Comparison of ENCODE assay signal across 16 cellular contexts in genomic region chrX:153922286-153922573, GRCh38. TPM values are rescaled to one million over a fixed set of nuclear protein-coding genes. Genes with fewer than 3 reads are reported as not detected.
DNase-seq lines count a peak whose midpoint lies in the region; ATAC-seq and TF ChIP-seq lines count a peak whose summit lies in the region.
"Had no signal": no experiment of that assay in that cellular context is flagged by ENCODE, and none has a peak within 500 bp of the region (broad histone marks: within the 10 kb centered on the region; RNA-seq: fewer than 3 reads in every experiment).

No MANE protein-coding gene starts in this region.

- ATAC-seq in CD4-positive, CD25-positive, alpha-beta regulatory T cell (ENCODE audit: low read depth in 2 of 2), result no peak
- ATAC-seq in naive thymus-derived CD4-positive, alpha-beta T cell, result no peak
- ATAC-seq in HG02678 (IDR thresholded peaks at IDR 0.05; ENCODE audit: unreplicated experiment), result no peak

- H3K4me3 ChIP-seq in BE2C (ENCODE audit: low read depth, low read length) (peak overlapping the region; percentile 45), MM.1S (ENCODE audit: low read length) (no peak overlapping the region)
- H3K4me3 ChIP-seq in CD4-positive, CD25-positive, alpha-beta regulatory T cell (ENCODE audit: low read depth, low read length), result peak overlapping the region; percentile 48
- peak overlapping the region; percentile 47 for H3K4me3 ChIP-seq in naive thymus-derived CD4-positive, alpha-beta T cell (ENCODE audit: low read length)
- H3K4me3 ChIP-seq: cardiac muscle cell, lung had no signal

- no peak overlapping the region for H2AFZ ChIP-seq in MM.1S (ENCODE audit: low read length)

- no peak overlapping the region for H3K4me2 ChIP-seq in MM.1S (ENCODE audit: low read depth, low read length)

- POLR2A ChIA-PET in naive thymus-derived CD4-positive, alpha-beta T cell (lab: Charles Lee), result interaction anchor here (0.6 to 17.4 kb wide), 4 partner anchors 12 to 47 kb away, joined by 3 to 384 read pairs (median 119); partner anchors contain the start of genes HCFC1, NAA10, RENBP and TMEM187

- TF ChIP-seq CTCF in BE2C (IDR thresholded peaks at IDR 0.05; ENCODE audit: low read depth, low read length) (no peak), MM.1S (IDR thresholded peaks at IDR 0.05; ENCODE audit: low read length) (no peak)

- intact Hi-C loops in activated T-helper 1 cell treated with anti-CD3 and anti-CD28 coated beads, Interleukin-12 subunit alpha, Interleukin-12 subunit beta, Interleukin-2, Interleukin-4 antibody, amounts not matched to agents 30 ng/mL and 10 ng/mL and 1 ng/mL, durations not matched to agents 14 hours and 24 hours and 36 hours (cut with micrococcal nuclease), result loop anchor here (10.0 kb wide), 1 partner anchor 473 kb away; the partner anchor contains the start of gene RPL10
- intact Hi-C loops in naive thymus-derived CD4-positive, alpha-beta T cell (cut with micrococcal nuclease), result loop anchor here in 1 of 2 donors (10.0 kb wide), 1 partner anchor 573 kb away; the partner anchor contains the start of gene SLC10A3

- H3K9me3 ChIP-seq in BE2C, result no peaks in the 10 kb centered on the region
- H3K9me3 ChIP-seq in CD4-positive, CD25-positive, alpha-beta regulatory T cell (ENCODE audit: control insufficient read depth in 2 of 2, low read length in 2 of 2), result no peaks in the 10 kb centered on the region
- no peaks in the 10 kb centered on the region for H3K9me3 ChIP-seq in naive thymus-derived CD4-positive, alpha-beta T cell (ENCODE audit: control insufficient read depth in 2 of 3, low read length in 3 of 3)
- no peaks in the 10 kb centered on the region for H3K9me3 ChIP-seq in MM.1S (replicated peaks; ENCODE audit: insufficient read depth, low read length)

- H3K79me2 ChIP-seq in MM.1S (ENCODE audit: low read length), result peaks cover 42% of the 10 kb centered on the region

- H3K9me2 ChIP-seq in MM.1S (replicated peaks; ENCODE audit: insufficient read depth, low read length), result no peaks in the 10 kb centered on the region

- peaks cover 4% of the 10 kb centered on the region for H3K27me3 Mint-ChIP-seq in CD4-positive, CD25-positive, alpha-beta regulatory T cell
- no peaks in the 10 kb centered on the region for H3K27me3 Mint-ChIP-seq in activated T-helper 1 cell treated with anti-CD3 and anti-CD28 coated beads, Interleukin-12 subunit alpha, Interleukin-12 subunit beta, Interleukin-2, Interleukin-4 antibody, amounts not matched to agents 30 ng/mL and 10 ng/mL and 1 ng/mL, durations not matched to agents 14 hours and 24 hours and 36 hours (ENCODE audit: insufficient read depth)
- no peaks in the 10 kb centered on the region for H3K27me3 Mint-ChIP-seq in naive thymus-derived CD4-positive, alpha-beta T cell

- H3K4me1 ChIP-seq in BE2C (peaks cover 38% of the 10 kb centered on the region), MM.1S (ENCODE audit: low read length) (0 out of 2 replicates have a peak, but pooled peaks cover 4% of the 10 kb centered on the region)
- H3K4me1 ChIP-seq in CD4-positive, CD25-positive, alpha-beta regulatory T cell (ENCODE audit: control insufficient read depth, insufficient read depth, low read length, poor library complexity, severe bottlenecking), result peaks cover 60% of the 10 kb centered on the region
- peaks cover 16 to 19% of the 10 kb centered on the region in 2 donors for H3K4me1 ChIP-seq in naive thymus-derived CD4-positive, alpha-beta T cell (ENCODE audit: control insufficient read depth in 2 of 2, insufficient read depth in 2 of 2, low read length in 2 of 2)

- peaks cover 4% of the 10 kb centered on the region for H3K36me3 Mint-ChIP-seq in CD4-positive, CD25-positive, alpha-beta regulatory T cell
- H3K36me3 Mint-ChIP-seq in activated T-helper 1 cell treated with anti-CD3 and anti-CD28 coated beads, Interleukin-12 subunit alpha, Interleukin-12 subunit beta, Interleukin-2, Interleukin-4 antibody, amounts not matched to agents 30 ng/mL and 10 ng/mL and 1 ng/mL, durations not matched to agents 14 hours and 24 hours and 36 hours (ENCODE audit: low read depth), result peaks cover 7% of the 10 kb centered on the region
- H3K36me3 Mint-ChIP-seq in naive thymus-derived CD4-positive, alpha-beta T cell, result peaks cover 0 to 25% (median 0%) of the 10 kb centered on the region in 5 donors

- peak overlapping the region; percentile 95 to 98 (median 97) for H3K4me3 Mint-ChIP-seq in CD4-positive, CD25-positive, alpha-beta regulatory T cell
- peak overlapping the region; percentile 96 for H3K4me3 Mint-ChIP-seq in activated T-helper 1 cell treated with anti-CD3 and anti-CD28 coated beads, Interleukin-12 subunit alpha, Interleukin-12 subunit beta, Interleukin-2, Interleukin-4 antibody, amounts not matched to agents 30 ng/mL and 10 ng/mL and 1 ng/mL, durations not matched to agents 14 hours and 24 hours and 36 hours
- peak overlapping the region; percentile 92 to 98 (median 94) for H3K4me3 Mint-ChIP-seq in naive thymus-derived CD4-positive, alpha-beta T cell
- H3K4me3 Mint-ChIP-seq: endodermal cell had no signal

- H4K20me1 ChIP-seq in MM.1S (ENCODE audit: insufficient read depth, low read length), result no peaks in the 10 kb centered on the region

- peak overlapping the region; percentile 82 to 96 (median 87) for H3K27ac Mint-ChIP-seq in CD4-positive, CD25-positive, alpha-beta regulatory T cell
- peak overlapping the region; percentile 86 for H3K27ac Mint-ChIP-seq in activated T-helper 1 cell treated with anti-CD3 and anti-CD28 coated beads, Interleukin-12 subunit alpha, Interleukin-12 subunit beta, Interleukin-2, Interleukin-4 antibody, amounts not matched to agents 30 ng/mL and 10 ng/mL and 1 ng/mL, durations not matched to agents 14 hours and 24 hours and 36 hours
- peak overlapping the region in 8 of 9 donors; percentile 10 to 98 (median 82) for H3K27ac Mint-ChIP-seq in naive thymus-derived CD4-positive, alpha-beta T cell
- H3K27ac Mint-ChIP-seq: endodermal cell had no signal

- peaks cover 0 to 57% (median 4%) of the 10 kb centered on the region in 4 donors for H3K4me1 Mint-ChIP-seq in CD4-positive, CD25-positive, alpha-beta regulatory T cell
- H3K4me1 Mint-ChIP-seq in activated T-helper 1 cell treated with anti-CD3 and anti-CD28 coated beads, Interleukin-12 subunit alpha, Interleukin-12 subunit beta, Interleukin-2, Interleukin-4 antibody, amounts not matched to agents 30 ng/mL and 10 ng/mL and 1 ng/mL, durations not matched to agents 14 hours and 24 hours and 36 hours (ENCODE audit: low read depth), result peaks cover 25% of the 10 kb centered on the region
- H3K4me1 Mint-ChIP-seq in naive thymus-derived CD4-positive, alpha-beta T cell, result peaks cover 0 to 58% (median 23%) of the 10 kb centered on the region in 7 donors

- CTCF ChIA-PET in naive thymus-derived CD4-positive, alpha-beta T cell (lab: Charles Lee), result interaction anchor here (0.9 to 13.2 kb wide), 2 partner anchors 27 to 44 kb away, joined by 3 to 168 read pairs; partner anchors contain the start of gene RENBP

- no peak overlapping the region for H3K9ac ChIP-seq in MM.1S (ENCODE audit: low read length)

- H3K36me3 ChIP-seq in BE2C (no peaks in the 10 kb centered on the region), MM.1S (replicated peaks; ENCODE audit: insufficient read depth, low read length) (no peaks in the 10 kb centered on the region)
- H3K36me3 ChIP-seq in CD4-positive, CD25-positive, alpha-beta regulatory T cell (ENCODE audit: control insufficient read depth, insufficient read depth, low read length), result peaks cover 25% of the 10 kb centered on the region
- peaks cover 0 to 39% (median 4%) of the 10 kb centered on the region in 3 experiments for H3K36me3 ChIP-seq in naive thymus-derived CD4-positive, alpha-beta T cell (ENCODE audit: control insufficient read depth in 2 of 3, insufficient read depth in 3 of 3, low read length in 3 of 3)
- H3K36me3 ChIP-seq: cardiac muscle cell had no signal

- H3K27ac ChIP-seq in CD4-positive, CD25-positive, alpha-beta regulatory T cell (ENCODE audit: insufficient read depth, low read length, poor library complexity, severe bottlenecking), result peak overlapping the region; percentile 58
- H3K27ac ChIP-seq in naive thymus-derived CD4-positive, alpha-beta T cell (ENCODE audit: low read depth, low read length), result peak overlapping the region; percentile 98
- H3K27ac ChIP-seq in MM.1S (ENCODE audit: low read length), result no peak overlapping the region
- H3K27ac ChIP-seq: C4-2B, cardiac muscle cell had no signal

- H3K9me3 Mint-ChIP-seq in CD4-positive, CD25-positive, alpha-beta regulatory T cell, result no peaks in the 10 kb centered on the region
- no peaks in the 10 kb centered on the region for H3K9me3 Mint-ChIP-seq in activated T-helper 1 cell treated with anti-CD3 and anti-CD28 coated beads, Interleukin-12 subunit alpha, Interleukin-12 subunit beta, Interleukin-2, Interleukin-4 antibody, amounts not matched to agents 30 ng/mL and 10 ng/mL and 1 ng/mL, durations not matched to agents 14 hours and 24 hours and 36 hours
- H3K9me3 Mint-ChIP-seq in naive thymus-derived CD4-positive, alpha-beta T cell, result peaks cover 0 to 2% (median 0%) of the 10 kb centered on the region in 11 donors

- peaks cover 28% of the 10 kb centered on the region for H3F3A ChIP-seq in MM.1S (ENCODE audit: insufficient read depth, low read length)

- no peaks in the 10 kb centered on the region for H3K27me3 ChIP-seq in BE2C
- no peaks in the 10 kb centered on the region for H3K27me3 ChIP-seq in CD4-positive, CD25-positive, alpha-beta regulatory T cell (ENCODE audit: control insufficient read depth, insufficient read depth, low read length)
- no peaks in the 10 kb centered on the region for H3K27me3 ChIP-seq in naive thymus-derived CD4-positive, alpha-beta T cell (ENCODE audit: control insufficient read depth in 2 of 2, insufficient read depth in 2 of 2, low read length in 2 of 2)
- H3K27me3 ChIP-seq in MM.1S (replicated peaks; ENCODE audit: insufficient read depth, low read length), result no peaks in the 10 kb centered on the region
- H3K27me3 ChIP-seq: cardiac muscle cell had no signal

- DNase-seq in BE2C (no peak), MM.1S (no peak), NCI-H2029 treated with DMSO at 0.1 percent for 48 hours (lab: John Stamatoyannopoulos, UW) (no peak)
- no peak for DNase-seq in CD4-positive, CD25-positive, alpha-beta regulatory T cell
- no peak for DNase-seq in activated T-helper 1 cell treated with anti-CD3 and anti-CD28 coated beads, Interleukin-12 subunit alpha, Interleukin-12 subunit beta, Interleukin-2, Interleukin-4 antibody, amounts not matched to agents 30 ng/mL and 10 ng/mL and 1 ng/mL, durations not matched to agents 14 hours and 24 hours and 36 hours (ENCODE audit: low spot score)
- no peak for DNase-seq in naive thymus-derived CD4-positive, alpha-beta T cell
- DNase-seq: endodermal cell; GOT3; stimulated activated naive CD4-positive, alpha-beta T cell treated with Interleukin-2 at 50 U/mL for 16 hours had no signal

RNA-seq across cellular contexts. Expression of gene ARHGAP4, which starts 3.8 kb away (rescaled TPM):
- 107 TPM for polyA plus RNA-seq in BE2C (2012; ENCODE audit: insufficient read depth, insufficient read length, low read depth)
- total RNA-seq in CD4-positive, CD25-positive, alpha-beta regulatory T cell, result 459 TPM
- polyA plus RNA-seq in CD4-positive, CD25-positive, alpha-beta regulatory T cell, result 10 to 100 TPM; 73.5 to 89.9 (median 80.2) TPM
- total RNA-seq in activated T-helper 1 cell treated with anti-CD3 and anti-CD28 coated beads, Interleukin-12 subunit alpha, Interleukin-12 subunit beta, Interleukin-2, Interleukin-4 antibody, amounts not matched to agents 30 ng/mL and 10 ng/mL and 1 ng/mL, durations not matched to agents 14 hours and 24 hours and 36 hours, result 128 TPM in 2 replicates
- total RNA-seq in naive thymus-derived CD4-positive, alpha-beta T cell, result 100 to 1,000 TPM; 310 to 439 (median 377) TPM
- polyA plus RNA-seq in naive thymus-derived CD4-positive, alpha-beta T cell, result 100 to 1,000 TPM in 1 of 2 donors, 10 to 100 TPM in 1; 82.5 to 147 TPM

RNA-seq across cellular contexts. Expression of gene NAA10, which starts 12.6 kb away (rescaled TPM):
- polyA plus RNA-seq in BE2C (2012; ENCODE audit: insufficient read depth, insufficient read length, low read depth), result 597 TPM
- 70.0 TPM for total RNA-seq in CD4-positive, CD25-positive, alpha-beta regulatory T cell
- 10 to 100 TPM; 72.4 to 99.8 (median 82.3) TPM for polyA plus RNA-seq in CD4-positive, CD25-positive, alpha-beta regulatory T cell
- total RNA-seq in activated T-helper 1 cell treated with anti-CD3 and anti-CD28 coated beads, Interleukin-12 subunit alpha, Interleukin-12 subunit beta, Interleukin-2, Interleukin-4 antibody, amounts not matched to agents 30 ng/mL and 10 ng/mL and 1 ng/mL, durations not matched to agents 14 hours and 24 hours and 36 hours, result 150 and 156 TPM in 2 replicates
- total RNA-seq in naive thymus-derived CD4-positive, alpha-beta T cell, result 10 to 100 TPM; 45.2 to 79.7 (median 75.6) TPM
- polyA plus RNA-seq in naive thymus-derived CD4-positive, alpha-beta T cell, result 10 to 100 TPM; 37.6 to 47.2 TPM

RNA-seq across cellular contexts. Expression of gene AVPR2, which starts 17.8 kb away (rescaled TPM):
- polyA plus RNA-seq in BE2C (2012; ENCODE audit: insufficient read depth, insufficient read length, low read depth), result 6.0 TPM
- not detected for total RNA-seq in CD4-positive, CD25-positive, alpha-beta regulatory T cell
- polyA plus RNA-seq in CD4-positive, CD25-positive, alpha-beta regulatory T cell, result not detected
- total RNA-seq in activated T-helper 1 cell treated with anti-CD3 and anti-CD28 coated beads, Interleukin-12 subunit alpha, Interleukin-12 subunit beta, Interleukin-2, Interleukin-4 antibody, amounts not matched to agents 30 ng/mL and 10 ng/mL and 1 ng/mL, durations not matched to agents 14 hours and 24 hours and 36 hours, result not detected in 2 replicates
- total RNA-seq in naive thymus-derived CD4-positive, alpha-beta T cell, result under 1 TPM in 1 of 5 experiments, not detected in 4; 0.29 TPM
- not detected for polyA plus RNA-seq in naive thymus-derived CD4-positive, alpha-beta T cell
- total RNA-seq: cardiac muscle cell; Daoy; endodermal cell; T-helper 1 cell treated with Interleukin-12 subunit alpha and Interleukin-12 subunit beta and Interleukin-4 antibody, amounts not matched to agents 30 ng/mL and 1 ng/mL, for 36 hours had no signal
- polyA plus RNA-seq: neural cell had no signal

RNA-seq across cellular contexts. Expression of gene RENBP, which starts 22.2 kb away (rescaled TPM):
- 163 TPM for polyA plus RNA-seq in BE2C (2012; ENCODE audit: insufficient read depth, insufficient read length, low read depth)
- total RNA-seq in CD4-positive, CD25-positive, alpha-beta regulatory T cell, result 15.3 TPM
- polyA plus RNA-seq in CD4-positive, CD25-positive, alpha-beta regulatory T cell, result 1 to 10 TPM in 2 of 4 donors, under 1 TPM in 2; 0.62 to 1.9 (median 1.1) TPM
- 12.8 and 14.0 TPM in 2 replicates for total RNA-seq in activated T-helper 1 cell treated with anti-CD3 and anti-CD28 coated beads, Interleukin-12 subunit alpha, Interleukin-12 subunit beta, Interleukin-2, Interleukin-4 antibody, amounts not matched to agents 30 ng/mL and 10 ng/mL and 1 ng/mL, durations not matched to agents 14 hours and 24 hours and 36 hours
- total RNA-seq in naive thymus-derived CD4-positive, alpha-beta T cell, result 10 to 100 TPM; 14.8 to 32.7 (median 27.7) TPM
- 1 to 10 TPM in 1 of 2 donors, under 1 TPM in 1; 0.47 to 1.3 TPM for polyA plus RNA-seq in naive thymus-derived CD4-positive, alpha-beta T cell

RNA-seq across cellular contexts. Expression of gene L1CAM, which starts 36.3 kb away (rescaled TPM):
- polyA plus RNA-seq in BE2C (2012; ENCODE audit: insufficient read depth, insufficient read length, low read depth), result 1,367 TPM
- total RNA-seq in CD4-positive, CD25-positive, alpha-beta regulatory T cell, result 2.1 TPM
- polyA plus RNA-seq in CD4-positive, CD25-positive, alpha-beta regulatory T cell, result under 1 TPM in 1 of 4 donors, not detected in 3; 0.67 TPM
- total RNA-seq in activated T-helper 1 cell treated with anti-CD3 and anti-CD28 coated beads, Interleukin-12 subunit alpha, Interleukin-12 subunit beta, Interleukin-2, Interleukin-4 antibody, amounts not matched to agents 30 ng/mL and 10 ng/mL and 1 ng/mL, durations not matched to agents 14 hours and 24 hours and 36 hours, result 1.7 and 3.3 TPM in 2 replicates
- 1 to 10 TPM in 3 of 5 experiments, under 1 TPM in 1, not detected in 1; 0.81 to 9.2 (median 1.3) TPM for total RNA-seq in naive thymus-derived CD4-positive, alpha-beta T cell
- polyA plus RNA-seq in naive thymus-derived CD4-positive, alpha-beta T cell, result under 1 TPM in 1 of 2 donors, not detected in 1; 0.16 TPM
